Comparison of ENCODE assay signal across 9 cellular contexts in the genomic region with DNA sequence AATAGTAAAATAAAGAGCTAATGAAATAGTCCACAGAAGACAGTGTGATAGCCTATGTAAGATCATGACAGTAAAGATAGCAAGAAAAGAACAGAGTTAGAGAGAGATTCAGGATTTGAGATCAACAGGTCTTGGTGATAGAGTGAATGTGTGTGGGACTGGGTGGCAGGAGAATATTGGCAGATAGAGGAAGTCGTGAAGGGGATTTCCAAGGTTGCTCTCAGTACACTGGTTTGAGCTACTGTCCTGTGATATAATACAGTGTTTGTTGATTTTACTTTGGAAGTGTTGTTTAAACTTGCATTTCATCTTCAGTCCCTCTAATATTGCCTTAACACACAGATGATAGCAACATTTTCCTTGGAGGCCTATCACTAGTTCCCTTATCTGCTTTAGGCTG. TPM values are rescaled to one million over a fixed set of nuclear protein-coding genes. Genes with fewer than 3 reads are reported as not detected.
DNase-seq lines count a peak whose midpoint lies in the region; ATAC-seq and TF ChIP-seq lines count a peak whose summit lies in the region.
"Had no signal": no experiment of that assay in that cellular context is flagged by ENCODE, and none has a peak within 500 bp of the region (broad histone marks: within the 10 kb centered on the region; RNA-seq: fewer than 3 reads in every experiment).

No MANE protein-coding gene starts in this region.

- H3K27ac Mint-ChIP-seq in activated T-cell treated with anti-CD3 and anti-CD28 coated beads, Interleukin-2, amount 50 U/mL, for 24 hours, result peak overlapping the region; percentile 80

- H3K27ac ChIP-seq in OCI-LY1 (ENCODE audit: low read depth, low read length, poor library complexity, severe bottlenecking), result peak overlapping the region; percentile 79
- no peak overlapping the region for H3K27ac ChIP-seq in mammary epithelial cell (ENCODE audit: insufficient read depth, low read depth, low read length)

- H3K9me3 ChIP-seq in OCI-LY1 (ENCODE audit: low read length) (no peaks in the 10 kb centered on the region), mammary epithelial cell (replicated peaks; ENCODE audit: insufficient read depth, low read length) (no peaks in the 10 kb centered on the region)

- H4K20me1 ChIP-seq in OCI-LY1 (ENCODE audit: insufficient read depth, low read length) (no peaks in the 10 kb centered on the region), mammary epithelial cell (ENCODE audit: insufficient read depth, low read length) (no peaks in the 10 kb centered on the region)

- H3K36me3 Mint-ChIP-seq in activated T-cell treated with anti-CD3 and anti-CD28 coated beads, Interleukin-2, amount 50 U/mL, for 24 hours (ENCODE audit: low read depth), result no peaks in the 10 kb centered on the region

- H3K27me3 ChIP-seq in OCI-LY1 (ENCODE audit: insufficient read depth, low read length), result no peaks in the 10 kb centered on the region
- H3K27me3 ChIP-seq in mammary epithelial cell (ENCODE audit: insufficient read depth, low read length), result no peaks in the 10 kb centered on the region

- BruUV-seq in mammary epithelial cell (replicated peaks; lab: Mats Ljungman, UMichigan), result no TSS peak

- no peaks in the 10 kb centered on the region for H3K36me3 ChIP-seq in OCI-LY1 (ENCODE audit: insufficient read depth, low read length)
- H3K36me3 ChIP-seq in mammary epithelial cell (ENCODE audit: insufficient read depth, low read length), result no peaks in the 10 kb centered on the region

- peaks cover 67% of the 10 kb centered on the region for H3K4me1 Mint-ChIP-seq in activated T-cell treated with anti-CD3 and anti-CD28 coated beads, Interleukin-2, amount 50 U/mL, for 24 hours (ENCODE audit: low read depth)

- peak overlapping the region; percentile 30; the same call in 1 of the 2 replicates for H3K4me2 ChIP-seq in OCI-LY1 (ENCODE audit: low read length)
- no peak overlapping the region for H3K4me2 ChIP-seq in mammary epithelial cell (ENCODE audit: insufficient read depth, low read depth, low read length)

- CTCF ChIA-PET in mammary epithelial cell (lab: Charles Lee; ENCODE audit: low non-redundant PET), result interaction anchor here (0.6 kb wide), 1 partner anchor 48 kb away, joined by 5 read pairs; no protein-coding TSS in a partner anchor

- ATAC-seq in HG02840 (IDR thresholded peaks at IDR 0.05; ENCODE audit: low FRiP score, unreplicated experiment), result peak; percentile 76
- ATAC-seq in stimulated activated naive CD8-positive, alpha-beta T cell treated with anti-CD3 and anti-CD28 coated beads, Interleukin-15, Interleukin-2, amounts not matched to agents 100 U/mL and 50 U/mL, for 24 hours, result peak; percentile 41

- H3K9ac ChIP-seq in OCI-LY1 (ENCODE audit: low read length) (no peak overlapping the region; the same call in 1 of the 2 replicates), mammary epithelial cell (ENCODE audit: insufficient read depth, low read length) (no peak overlapping the region)

- no peaks in the 10 kb centered on the region for H3K9me2 ChIP-seq in OCI-LY1 (ENCODE audit: low read depth, low read length)

- no peaks in the 10 kb centered on the region for H3K9me3 Mint-ChIP-seq in activated T-cell treated with anti-CD3 and anti-CD28 coated beads, Interleukin-2, amount 50 U/mL, for 24 hours

- H3K4me3 ChIP-seq in OCI-LY1 (ENCODE audit: low read depth, low read length, poor library complexity, severe bottlenecking) (no peak overlapping the region), mammary epithelial cell (replicated peaks in 1 of 3; ENCODE audit: insufficient read depth in 1 of 3, low read depth in 2 of 3, low read length in 3 of 3) (no peak overlapping the region)

- H3K79me2 ChIP-seq in OCI-LY1 (ENCODE audit: insufficient read depth, low read length) (no peaks in the 10 kb centered on the region), mammary epithelial cell (ENCODE audit: insufficient read depth, low read length) (no peaks in the 10 kb centered on the region)

- intact Hi-C loops in mammary epithelial cell (cut with micrococcal nuclease), result no loop called here

- H3F3A ChIP-seq in OCI-LY1 (ENCODE audit: insufficient read depth, low read length), result no peaks in the 10 kb centered on the region

- no peak overlapping the region for H3K4me3 Mint-ChIP-seq in activated T-cell treated with anti-CD3 and anti-CD28 coated beads, Interleukin-2, amount 50 U/mL, for 24 hours

- in situ Hi-C loops in mammary epithelial cell (cut with MboI; ENCODE audit: low sequenced_read_pairs in 2 of 2), result no loop called here

- H2AFZ ChIP-seq in OCI-LY1 (ENCODE audit: low read length) (no peak overlapping the region), mammary epithelial cell (ENCODE audit: low read depth, low read length) (no peak overlapping the region)

- no peaks in the 10 kb centered on the region for H3K27me3 Mint-ChIP-seq in activated T-cell treated with anti-CD3 and anti-CD28 coated beads, Interleukin-2, amount 50 U/mL, for 24 hours

- peaks cover 88% of the 10 kb centered on the region for H3K4me1 ChIP-seq in OCI-LY1 (ENCODE audit: insufficient read depth, low read length, severe bottlenecking)
- H3K4me1 ChIP-seq in mammary epithelial cell (ENCODE audit: insufficient read depth, low read length), result no peaks in the 10 kb centered on the region

- dilution Hi-C loops in mammary epithelial cell (cut with HindIII; ENCODE audit: low sequenced_read_pairs), result no loop called here

- 83% methylated on average over 1 of the region's 1 CpG for WGBS in mammary epithelial cell (ENCODE audit: low coverage, missing lambda C conversion rate)

- TF ChIP-seq CTCF in OCI-LY1 (IDR thresholded peaks at IDR 0.05; ENCODE audit: low read length) (no peak), mammary epithelial cell (conservative IDR thresholded peaks at IDR 0.05 in 1 of 2, IDR thresholded peaks at IDR 0.05 in 1 of 2; ENCODE audit: extremely low read depth in 1 of 2, insufficient read depth in 1 of 2, low read depth in 1 of 2, low read length in 2 of 2) (no peak)

- DNase-seq in activated T-cell treated with anti-CD3 and anti-CD28 coated beads, Interleukin-2, amount 50 U/mL, for 24 hours, result no peak
- no peak for DNase-seq in activated T-cell treated with anti-CD3 and anti-CD28 coated beads for 4 hours
- DNase-seq in stimulated activated naive CD8-positive, alpha-beta T cell treated with anti-CD3 and anti-CD28 coated beads, Interleukin-15, Interleukin-2, amounts not matched to agents 100 U/mL and 50 U/mL, for 24 hours, result no peak
- DNase-seq in NCI-H446 (lab: John Stamatoyannopoulos, UW), result no peak
- DNase-seq in iPS-NIHi11 (ENCODE audit: low spot score), result no peak
- DNase-seq in mammary epithelial cell, result no peak

RNA-seq across cellular contexts. Expression of a gene that starts 44.1 kb away (rescaled TPM):
- total RNA-seq in mammary epithelial cell, result not detected
- not detected for polyA plus RNA-seq in mammary epithelial cell
- polyA minus RNA-seq in mammary epithelial cell, result not detected
- total RNA-seq: lung microvascular endothelial cell had no signal
